11 cellular contexts compared by ENCODE assay signal in genomic region chr12:92971869-92972524, GRCh38.
DNase-seq lines count a peak whose midpoint lies in the region; ATAC-seq and TF ChIP-seq lines count a peak whose summit lies in the region.
"Had no signal": no experiment of that assay in that cellular context is flagged by ENCODE, and none has a peak within 500 bp of the region (broad histone marks: within the 10 kb centered on the region; RNA-seq: fewer than 3 reads in every experiment).

No MANE protein-coding gene starts in this region.

- H3K4me1 Mint-ChIP-seq in stimulated activated naive B cell treated with anti-CD40 and anti-IgM and Interleukin-4, amounts not matched to agents 10 μg/mL and 1 μg/mL and 100 μg/mL, for 72 hours: peaks cover 27 to 44% of the 10 kb centered on the region in 2 donors

- no peak overlapping the region for H3K4me3 Mint-ChIP-seq in stimulated activated naive B cell treated with anti-CD40 and anti-IgM and Interleukin-4, amounts not matched to agents 10 μg/mL and 1 μg/mL and 100 μg/mL, for 72 hours
- H3K4me3 Mint-ChIP-seq: naive thymus-derived CD4-positive, alpha-beta T cell had no signal

- DNase-seq in glomerular visceral epithelial cell (ENCODE audit: extremely low spot score) (peak; percentile 90), NCI-H748 treated with DMSO at 0.1 percent for 48 hours (lab: John Stamatoyannopoulos, UW) (no peak), NCI-H1436 (lab: John Stamatoyannopoulos, UW) (no peak)
- DNase-seq in stimulated activated naive B cell treated with anti-CD40 and anti-IgM and Interleukin-4, amounts not matched to agents 10 μg/mL and 1 μg/mL and 100 μg/mL, for 72 hours: no peak
- DNase-seq: foreskin melanocyte; naive thymus-derived CD4-positive, alpha-beta T cell; WERI-Rb-1 had no signal

- peaks cover 0 to 4% of the 10 kb centered on the region in 2 donors for H3K9me3 Mint-ChIP-seq in stimulated activated naive B cell treated with anti-CD40 and anti-IgM and Interleukin-4, amounts not matched to agents 10 μg/mL and 1 μg/mL and 100 μg/mL, for 72 hours

- peak; percentile 26 for ATAC-seq in GM18868 (IDR thresholded peaks at IDR 0.05; ENCODE audit: unreplicated experiment)
- peak; percentile 78 for ATAC-seq in SK-N-SH treated with all-trans-retinoic acid at 6 μM for 48 hours
- peak in 1 of 2 donors; percentile 15 for ATAC-seq in stimulated activated naive B cell treated with anti-CD40 and anti-IgM and Interleukin-4, amounts not matched to agents 10 μg/mL and 1 μg/mL and 100 μg/mL, for 72 hours (replicated peaks)
- no peak for ATAC-seq in HG02970 (IDR thresholded peaks at IDR 0.05; ENCODE audit: low FRiP score, unreplicated experiment)
- ATAC-seq in HG03457 (IDR thresholded peaks at IDR 0.05; ENCODE audit: unreplicated experiment): no peak

- no peaks in the 10 kb centered on the region for H3K27me3 Mint-ChIP-seq in stimulated activated naive B cell treated with anti-CD40 and anti-IgM and Interleukin-4, amounts not matched to agents 10 μg/mL and 1 μg/mL and 100 μg/mL, for 72 hours

- peak overlapping the region; percentile 7 for H3K27ac Mint-ChIP-seq in stimulated activated naive B cell treated with anti-CD40 and anti-IgM and Interleukin-4, amounts not matched to agents 10 μg/mL and 1 μg/mL and 100 μg/mL, for 72 hours
- H3K27ac Mint-ChIP-seq: naive thymus-derived CD4-positive, alpha-beta T cell had no signal

- H3K36me3 Mint-ChIP-seq in stimulated activated naive B cell treated with anti-CD40 and anti-IgM and Interleukin-4, amounts not matched to agents 10 μg/mL and 1 μg/mL and 100 μg/mL, for 72 hours: peaks cover 13% of the 10 kb centered on the region in 2 donors

TF ChIP-seq in SK-N-SH treated with all-trans-retinoic acid at 6 μM for 48 hours, 23 proteins besides CTCF, POLR2A, EP300 and RAD21:
- TF ChIP-seq SNAI2 (CRISPR knock-in tag; IDR thresholded peaks at IDR 0.05) (no peak), CSRNP3 (CRISPR knock-in tag; IDR thresholded peaks at IDR 0.05) (no peak), ISL1 (CRISPR knock-in tag; IDR thresholded peaks at IDR 0.05) (0 out of 2 replicates have a peak, but pooled peaks have one; percentile 5)

Comparison
In these comparisons a context has a peak if more than half of its experiments do, and no peak if none do; other contexts are left out.
1. ATAC-seq: peak in GM18868 (single experiment) and SK-N-SH treated with all-trans-retinoic acid at 6 μM for 48 hours (single experiment); none in HG02970 (single experiment) and HG03457 (single experiment).